Comparison of ENCODE assay signal across 8 cellular contexts in genomic region chr21:37582613-37583012, GRCh38.
DNase-seq lines count a peak whose midpoint lies in the region; ATAC-seq, FAIRE-seq and TF ChIP-seq lines count a peak whose summit lies in the region.

No MANE protein-coding gene starts in this region.

- H3K36me3 ChIP-seq in right atrium auricular region (no peaks in the 10 kb centered on the region), bronchial epithelial cell (ENCODE audit: control insufficient read depth, insufficient read depth, low read length) (no peaks in the 10 kb centered on the region), lung (ENCODE audit: control insufficient read depth in 2 of 2, insufficient read depth in 2 of 2, low read length in 2 of 2) (no peaks in the 10 kb centered on the region)

- H3K4me1 ChIP-seq in right atrium auricular region = no peaks in the 10 kb centered on the region
- peaks cover 0 to 1% of the 10 kb centered on the region in 2 donors for H3K4me1 ChIP-seq in lung (ENCODE audit: control insufficient read depth in 2 of 2, insufficient read depth in 2 of 2, low read length in 2 of 2)

- H3K9me3 ChIP-seq in right atrium auricular region (peaks cover 0 to 16% of the 10 kb centered on the region in 2 donors), lung (ENCODE audit: control insufficient read depth in 2 of 2, insufficient read depth in 1 of 2, low read length in 1 of 2) (peaks cover 3 to 5% of the 10 kb centered on the region in 2 donors)

- DNase-seq in Right ventricle myocardium superior (no peak), right atrium auricular region (ENCODE audit: low spot score) (no peak), NCI-H226 (peak; percentile 31), bronchial epithelial cell (ENCODE audit: low read depth) (no peak), lung (ENCODE audit: low spot score) (no peak), NCI-H526 treated with DMSO at 0.1 percent for 48 hours (lab: John Stamatoyannopoulos, UW) (no peak)
- no peak for DNase-seq in stimulated activated naive CD4-positive, alpha-beta T cell (lab: John Stamatoyannopoulos, UW)

- 63 to 66% methylated on average over 5 of the region's 5 CpGs for WGBS in lung, 2 donors

- intact Hi-C loops in Right ventricle myocardium superior (cut with DNase I) = no loop called here

- TF ChIP-seq CTCF in right atrium auricular region (IDR thresholded peaks at IDR 0.05) (peak in 1 of 2 donors; percentile 78), bronchial epithelial cell (IDR thresholded peaks at IDR 0.05; ENCODE audit: insufficient read depth, low read length, severe bottlenecking) (peak; percentile 10), lung (IDR thresholded peaks at IDR 0.05; ENCODE audit: control extremely low read depth, extremely low read depth) (peak; percentile 23)

- no peak for FAIRE-seq in bronchial epithelial cell (lab: Jason Lieb, UNC)

- no peak overlapping the region for H3K27ac ChIP-seq in right atrium auricular region
- no peak overlapping the region for H3K27ac ChIP-seq in lung (ENCODE audit: low read depth in 1 of 2, low read length in 1 of 2)

- H3K27me3 ChIP-seq in right atrium auricular region (peaks cover 0 to 2% of the 10 kb centered on the region in 2 donors), bronchial epithelial cell (ENCODE audit: control insufficient read depth, insufficient read depth, low read length) (no peaks in the 10 kb centered on the region), lung (ENCODE audit: control insufficient read depth, insufficient read depth) (no peaks in the 10 kb centered on the region)

- no peak overlapping the region for H3K4me3 ChIP-seq in right atrium auricular region
- H3K4me3 ChIP-seq in bronchial epithelial cell (ENCODE audit: low read depth, low read length) = no peak overlapping the region
- H3K4me3 ChIP-seq in lung = no peak overlapping the region

- peak; percentile 68 for ATAC-seq in Right ventricle myocardium superior (ENCODE audit: poor library complexity)
- no peak for ATAC-seq in lung (ENCODE audit: insufficient read depth, low FRiP score)
- no peak for ATAC-seq in HG03521 (IDR thresholded peaks at IDR 0.05; ENCODE audit: unreplicated experiment)
